3 cellular contexts compared by ENCODE assay signal in genomic region chr1:248820041-248820585, GRCh38.
TF ChIP-seq lines count a peak whose summit lies in the region.

No MANE protein-coding gene starts in this region.

TF ChIP-seq in SK-N-SH, 30 proteins besides CTCF, POLR2A, EP300 and RAD21:
- TF ChIP-seq MEF2A (IDR thresholded peaks at IDR 0.05; ENCODE audit: borderline replicate concordance, low read depth): no peak
- TF ChIP-seq USF1 (IDR thresholded peaks at IDR 0.05; ENCODE audit: borderline replicate concordance, low read depth): no peak
- TF ChIP-seq CHD2 (IDR thresholded peaks at IDR 0.05; ENCODE audit: low read length, partially characterized antibody): no peak
- no peak for TF ChIP-seq EZH2phosphoT487 (IDR thresholded peaks at IDR 0.05; ENCODE audit: borderline replicate concordance, low read depth)
- no peak for TF ChIP-seq RXRA (IDR thresholded peaks at IDR 0.05; ENCODE audit: borderline replicate concordance, low read depth)
- TF ChIP-seq RCOR1 (IDR thresholded peaks at IDR 0.05; ENCODE audit: low read length): no peak
- TF ChIP-seq ZBTB33 (IDR thresholded peaks at IDR 0.05; ENCODE audit: borderline replicate concordance, low read depth): no peak
- TF ChIP-seq SMC3 (IDR thresholded peaks at IDR 0.05; ENCODE audit: low read depth, low read length): no peak
- no peak for TF ChIP-seq MXI1 (IDR thresholded peaks at IDR 0.05; ENCODE audit: low read depth, low read length)
- no peak for TF ChIP-seq PBX3 (IDR thresholded peaks at IDR 0.05)
- no peak for TF ChIP-seq GATA2 (CRISPR knock-in tag; IDR thresholded peaks at IDR 0.05)
- TF ChIP-seq SIN3A (IDR thresholded peaks at IDR 0.05; ENCODE audit: borderline replicate concordance, low read depth, low read length): no peak
- no peak for TF ChIP-seq TAF1 (IDR thresholded peaks at IDR 0.05; ENCODE audit: borderline replicate concordance, low read depth, low read length)
- TF ChIP-seq TCF12 (IDR thresholded peaks at IDR 0.05): no peak

TF ChIP-seq in SK-N-SH treated with all-trans-retinoic acid at 6 μM for 48 hours, 23 proteins besides CTCF, POLR2A, EP300 and RAD21:
- no peak for TF ChIP-seq OSR1 (CRISPR knock-in tag; IDR thresholded peaks at IDR 0.05)
- TF ChIP-seq BACH2 (CRISPR knock-in tag; IDR thresholded peaks at IDR 0.05; ENCODE audit: borderline replicate concordance): no peak

TF ChIP-seq in K562, 482 proteins besides CTCF, POLR2A, EP300 and RAD21:
- TF ChIP-seq MCM3 (IDR thresholded peaks at IDR 0.05) (no peak), BCOR (IDR thresholded peaks at IDR 0.05) (no peak), MCM7 (IDR thresholded peaks at IDR 0.05) (no peak), ZBTB34 (CRISPR knock-in tag; IDR thresholded peaks at IDR 0.05) (no peak), CHAMP1 (IDR thresholded peaks at IDR 0.05) (no peak), BRF1 (IDR thresholded peaks at IDR 0.05; ENCODE audit: borderline replicate concordance, extremely low read depth, insufficient read length) (no peak), KDM4B (IDR thresholded peaks at IDR 0.05; ENCODE audit: borderline replicate concordance in 2 of 2, low read depth in 1 of 2) (no peak), KAT7 (CRISPR knock-in tag; IDR thresholded peaks at IDR 0.05; ENCODE audit: borderline replicate concordance) (no peak), ESRRA (IDR thresholded peaks at IDR 0.05; ENCODE audit: borderline replicate concordance, low read depth) (no peak), E2F4 (CRISPR knock-in tag; IDR thresholded peaks at IDR 0.05; ENCODE audit: low read depth) (no peak), FOXP4 (CRISPR knock-in tag; IDR thresholded peaks at IDR 0.05; ENCODE audit: borderline replicate concordance) (no peak), TBP (optimal IDR thresholded peaks at IDR 0.05; ENCODE audit: low read depth, low read length) (no peak), VEZF1 (CRISPR knock-in tag; IDR thresholded peaks at IDR 0.05) (no peak), SMARCC2 (IDR thresholded peaks at IDR 0.05; ENCODE audit: low read depth) (no peak)
